8 cellular contexts compared by ENCODE assay signal in the genomic region with DNA sequence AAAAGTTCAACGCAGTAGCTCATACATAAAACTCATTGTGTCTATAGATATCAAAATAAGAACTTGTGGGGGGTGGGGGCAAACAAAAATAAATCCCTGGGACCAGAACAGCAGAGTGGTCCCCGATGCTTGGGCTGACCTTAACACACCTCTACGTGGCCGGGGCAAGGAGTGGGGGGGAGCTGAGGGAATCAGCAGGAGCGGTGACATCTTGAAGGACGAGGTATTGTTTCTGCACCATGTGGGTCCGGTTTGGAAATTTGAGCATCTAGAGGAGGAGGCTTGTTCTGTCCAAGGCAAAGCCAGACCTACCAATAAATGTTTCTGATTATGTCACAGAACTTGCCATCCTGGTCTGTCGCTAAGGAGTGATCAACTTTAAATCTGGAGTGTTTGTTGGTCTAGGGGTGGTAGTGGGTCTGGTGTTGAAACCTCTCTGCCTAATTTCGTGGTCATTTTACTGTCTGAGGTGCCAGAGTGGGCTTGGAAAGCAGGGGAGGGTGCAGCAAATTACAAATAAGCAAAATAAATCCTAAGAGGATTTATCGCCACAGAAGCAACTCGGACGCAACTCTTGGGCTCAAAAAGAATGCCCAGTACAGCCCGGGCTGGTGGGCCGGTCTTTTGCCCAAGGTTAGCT. TPM values are rescaled to one million over a fixed set of nuclear protein-coding genes. Genes with fewer than 3 reads are reported as not detected.
DNase-seq lines count a peak whose midpoint lies in the region; ATAC-seq, FAIRE-seq and TF ChIP-seq lines count a peak whose summit lies in the region.

No MANE protein-coding gene starts in this region.

- peak overlapping the region; percentile 14; the same call in 1 of the 2 replicates for H2BK5ac ChIP-seq in H1 (ENCODE audit: low read depth, low read length)

- no peak overlapping the region for H2BK15ac ChIP-seq in H1 (ENCODE audit: low read length)

- peaks cover 16% of the 10 kb centered on the region for H3K27me3 Mint-ChIP-seq in CD8-positive, alpha-beta T cell (ENCODE audit: low read depth)

- H3K4me1 ChIP-seq in CD8-positive, alpha-beta T cell (ENCODE audit: insufficient read depth, low read length): peaks cover 14% of the 10 kb centered on the region
- peaks cover 21% of the 10 kb centered on the region for H3K4me1 ChIP-seq in OCI-LY7 (ENCODE audit: insufficient read depth, low read length, poor library complexity, severe bottlenecking)
- H3K4me1 ChIP-seq in H1 (replicated peaks in 1 of 4; ENCODE audit: control insufficient read depth in 3 of 4, insufficient read depth in 4 of 4, low read length in 3 of 4): peaks cover 3 to 8% (median 4%) of the 10 kb centered on the region in 4 experiments; a peak in 4 of 7 replicates
- H3K4me1 ChIP-seq in neuron (ENCODE audit: insufficient read depth, low read length): peaks cover 28% of the 10 kb centered on the region

- no peak for DNase-seq in CD8-positive, alpha-beta T cell
- DNase-seq in OCI-LY7 (ENCODE audit: low spot score): no peak
- no peak for DNase-seq in H1 (ENCODE audit: low read depth in 1 of 2, low spot score in 2 of 2)
- DNase-seq in NCI-H2196 treated with DMSO at 0.1 percent for 48 hours (lab: John Stamatoyannopoulos, UW; ENCODE audit: unreplicated experiment): no peak
- DNase-seq in amygdala (lab: John Stamatoyannopoulos, UW): no peak

- H3K27ac ChIP-seq in CD8-positive, alpha-beta T cell (ENCODE audit: low read depth, low read length): no peak overlapping the region
- H3K27ac ChIP-seq in OCI-LY7 (ENCODE audit: low read depth, low read length, poor library complexity, severe bottlenecking) (no peak overlapping the region), H1 (ENCODE audit: low read depth, low read length) (no peak overlapping the region)

- no peak overlapping the region for H3K56ac ChIP-seq in H1 (replicated peaks; ENCODE audit: insufficient read length, low read depth, low read length)

- peak overlapping the region in 2 of 4 experiments; percentile 1 to 80; a peak in 5 of 7 replicates for H3K9ac ChIP-seq in H1 (replicated peaks in 1 of 4; ENCODE audit: extremely low read depth in 1 of 4, low read depth in 3 of 4, low read length in 3 of 4)

- H3K27me3 ChIP-seq in CD8-positive, alpha-beta T cell (ENCODE audit: insufficient read depth, low read length): no peaks in the 10 kb centered on the region
- H3K27me3 ChIP-seq in H1 (replicated peaks in 1 of 4; ENCODE audit: control insufficient read depth in 3 of 4, extremely low read depth in 1 of 4, insufficient read depth in 3 of 4, low read length in 3 of 4) (0 out of 7 replicates have a peak, but pooled peaks cover 0 to 11% (median 0%) of the 10 kb centered on the region in 4 experiments), neuron (ENCODE audit: insufficient read depth, low read length) (no peaks in the 10 kb centered on the region)

- peak overlapping the region; percentile 62 for H3K4me3 ChIP-seq in CD8-positive, alpha-beta T cell (ENCODE audit: low read depth, low read length)
- H3K4me3 ChIP-seq in OCI-LY7 (ENCODE audit: low read depth, low read length, poor library complexity, severe bottlenecking) (peak overlapping the region; percentile 83), H1 (ENCODE audit: extremely low read depth in 1 of 4, insufficient read depth in 2 of 4, low read depth in 3 of 4, low read length in 4 of 4) (peak overlapping the region; percentile 57 to 99 (median 82)), neuron (ENCODE audit: low read length) (peak overlapping the region; percentile 61)

- peaks cover 33% of the 10 kb centered on the region for H3K4me1 Mint-ChIP-seq in CD8-positive, alpha-beta T cell (ENCODE audit: low read depth)

- CTCF ChIA-PET in CD8-positive, alpha-beta T cell (lab: Charles Lee): interaction anchor here (1.1 kb wide), 2 partner anchors 10 to 101 kb away, joined by 3 read pairs; no protein-coding TSS in a partner anchor
- CTCF ChIA-PET in OCI-LY7 (lab: Charles Lee; ENCODE audit: unreplicated experiment): interaction anchor here (0.5 to 0.6 kb wide), 2 partner anchors 76 to 168 kb away, joined by 3 read pairs; no protein-coding TSS in a partner anchor
- CTCF ChIA-PET in H1 (lab: Charles Lee; ENCODE audit: partially characterized antibody): interaction anchor here (0.6 to 1.3 kb wide), 6 partner anchors 10 to 1008 kb away, joined by 3 to 5 read pairs (median 4); no protein-coding TSS in a partner anchor

- H4K20me1 ChIP-seq in OCI-LY7 (ENCODE audit: insufficient read depth, low read length) (peaks cover 22% of the 10 kb centered on the region; the same call in 1 of the 2 replicates), H1 (replicated peaks in 1 of 2; ENCODE audit: control insufficient read depth in 1 of 2, insufficient read depth in 2 of 2, low read length in 2 of 2) (peaks cover 15 to 16% of the 10 kb centered on the region in 2 experiments)

- peak overlapping the region; percentile 92 for H3K4me2 ChIP-seq in OCI-LY7 (ENCODE audit: low read length)
- peak overlapping the region; percentile 82 to 87 for H3K4me2 ChIP-seq in H1 (ENCODE audit: insufficient read depth in 1 of 2, low read depth in 2 of 2, low read length in 2 of 2)

- H2AFZ ChIP-seq in OCI-LY7 (ENCODE audit: low read length) (peak overlapping the region; percentile 45; the same call in 1 of the 2 replicates), H1 (ENCODE audit: low read length) (peak overlapping the region; percentile 70; the same call in 1 of the 2 replicates), neuron (ENCODE audit: low read depth, low read length) (peak overlapping the region; percentile 97)

- H3K79me2 ChIP-seq in OCI-LY7 (ENCODE audit: insufficient read depth, low read depth, low read length): no peaks in the 10 kb centered on the region
- H3K79me2 ChIP-seq in H1 (ENCODE audit: control insufficient read depth in 1 of 2, insufficient read depth in 2 of 2, low read length in 2 of 2): peaks cover 4 to 30% of the 10 kb centered on the region in 2 experiments; a peak in 3 of 4 replicates

- no peak overlapping the region for H2BK20ac ChIP-seq in H1 (ENCODE audit: low read length)

- H3K36me3 Mint-ChIP-seq in CD8-positive, alpha-beta T cell: peaks cover 2% of the 10 kb centered on the region

- H3K9me2 ChIP-seq in OCI-LY7 (ENCODE audit: insufficient read depth, low read length): no peaks in the 10 kb centered on the region

- TF ChIP-seq POLR2A in H1 (IDR thresholded peaks at IDR 0.05; ENCODE audit: control extremely low read depth in 1 of 2, low read depth in 2 of 2, low read length in 2 of 2): no peak

- H3K9me3 ChIP-seq in CD8-positive, alpha-beta T cell (ENCODE audit: low read length): no peaks in the 10 kb centered on the region
- H3K9me3 ChIP-seq in OCI-LY7 (ENCODE audit: low read length) (no peaks in the 10 kb centered on the region), H1 (ENCODE audit: insufficient read depth in 2 of 2, low read depth in 1 of 2, low read length in 1 of 2) (no peaks in the 10 kb centered on the region), neuron (ENCODE audit: low read length) (no peaks in the 10 kb centered on the region)

- H3K23ac ChIP-seq in H1 (ENCODE audit: insufficient read length): no peak overlapping the region

- no peak overlapping the region for H2AK5ac ChIP-seq in H1 (ENCODE audit: low read depth, low read length)

- H3K23me2 ChIP-seq in H1 (ENCODE audit: low read depth, low read length): peaks cover 15% of the 10 kb centered on the region; the same call in 1 of the 2 replicates

- H4K91ac ChIP-seq in H1 (replicated peaks; ENCODE audit: insufficient read length, low read length): peak overlapping the region; percentile 44

- H4K5ac ChIP-seq in H1 (ENCODE audit: insufficient read length, low read depth, low read length): no peak overlapping the region

- no peaks in the 10 kb centered on the region for H3K36me3 ChIP-seq in CD8-positive, alpha-beta T cell (ENCODE audit: insufficient read depth, low read length)
- H3K36me3 ChIP-seq in OCI-LY7 (ENCODE audit: insufficient read depth, low read length): no peaks in the 10 kb centered on the region
- no peaks in the 10 kb centered on the region for H3K36me3 ChIP-seq in H1 (ENCODE audit: control insufficient read depth in 2 of 4, insufficient read depth in 4 of 4, low read length in 3 of 4)
- no peaks in the 10 kb centered on the region for H3K36me3 ChIP-seq in neuron (ENCODE audit: insufficient read depth, low read length)

- ATAC-seq in CD8-positive, alpha-beta T cell: no peak
- ATAC-seq in GM19395 (IDR thresholded peaks at IDR 0.05; ENCODE audit: unreplicated experiment) (no peak), GM21447 (IDR thresholded peaks at IDR 0.05; ENCODE audit: unreplicated experiment) (no peak)

- no peak overlapping the region for H2BK12ac ChIP-seq in H1 (ENCODE audit: low read depth, low read length)

- H3K9me3 Mint-ChIP-seq in CD8-positive, alpha-beta T cell: no peaks in the 10 kb centered on the region

- FAIRE-seq in H1 (lab: Jason Lieb, UNC): no peak

- H3K27ac Mint-ChIP-seq in CD8-positive, alpha-beta T cell: peak overlapping the region; percentile 50

- no TSS peak for BruUV-seq in OCI-LY7 (replicated peaks; lab: Mats Ljungman, UMichigan)

- H3K79me1 ChIP-seq in H1 (ENCODE audit: low read depth, low read length): no peaks in the 10 kb centered on the region

- TF ChIP-seq EP300 in H1 (IDR thresholded peaks at IDR 0.05; ENCODE audit: borderline replicate concordance in 1 of 2, low read depth in 2 of 2, low read length in 2 of 2): no peak

- H3K4me3 Mint-ChIP-seq in CD8-positive, alpha-beta T cell: peak overlapping the region; percentile 85

- POLR2A ChIA-PET in CD8-positive, alpha-beta T cell (lab: Charles Lee): no interaction called here
- POLR2A ChIA-PET in OCI-LY7 (lab: Charles Lee) (interaction anchor here (0.6 to 1.1 kb wide), 7 partner anchors 9 to 300 kb away, joined by 3 to 8 read pairs (median 4); no protein-coding TSS in a partner anchor), H1 (lab: Charles Lee; ENCODE audit: partially characterized antibody) (interaction anchor here (1.1 to 1.5 kb wide), 5 partner anchors 9 to 85 kb away, joined by 3 read pairs; no protein-coding TSS in a partner anchor)

- no peak overlapping the region for H3K4ac ChIP-seq in H1 (replicated peaks; ENCODE audit: insufficient read length, low read depth, low read length)

- TF ChIP-seq CTCF in CD8-positive, alpha-beta T cell (IDR thresholded peaks at IDR 0.05): no peak
- no peak for TF ChIP-seq CTCF in OCI-LY7 (conservative IDR thresholded peaks at IDR 0.05; ENCODE audit: low read length)
- no peak for TF ChIP-seq CTCF in H1 (IDR thresholded peaks at IDR 0.05; ENCODE audit: control extremely low read depth in 1 of 3, insufficient read depth in 1 of 3, low read depth in 1 of 3, low read length in 3 of 3)

- no peak; a peak in 1 of 4 replicates for TF ChIP-seq RAD21 in H1 (IDR thresholded peaks at IDR 0.05 in 1 of 2, conservative IDR thresholded peaks at IDR 0.05 in 1 of 2; ENCODE audit: low read depth in 2 of 2, low read length in 2 of 2)

- no peak overlapping the region for H4K8ac ChIP-seq in H1 (ENCODE audit: extremely low read depth, insufficient read depth, low read length)

- peak overlapping the region; percentile 52; the same call in 1 of the 2 replicates for H3K18ac ChIP-seq in H1 (ENCODE audit: extremely low read depth, low read length)

- 24% methylated on average over 14 of the region's 14 CpGs; no CpG with 5 or more reads in 1 of the 2 experiments for WGBS in H1 (ENCODE audit: extremely low coverage in 1 of 2, insufficient coverage in 1 of 2, insufficient read length in 1 of 2, insufficient replicate concordance in 2 of 2, low coverage in 1 of 2, low lambda C conversion rate in 2 of 2, missing lambda C conversion rate in 1 of 2), 2 experiments

- H3K14ac ChIP-seq in H1 (ENCODE audit: insufficient read length): no peak overlapping the region

- no peak overlapping the region for H2BK120ac ChIP-seq in H1 (replicated peaks; ENCODE audit: low read depth, low read length)

- intact Hi-C loops in CD8-positive, alpha-beta T cell (cut with DNase I, micrococcal nuclease): loop anchor here (1.0 to 5.0 kb wide), 5 partner anchors 75 to 430 kb away; a partner anchor contains a TSS
- intact Hi-C loops in OCI-LY7 (cut with micrococcal nuclease; ENCODE audit: unreplicated experiment): loop anchor here (5.0 kb wide), 2 partner anchors 75 to 430 kb away; a partner anchor contains a TSS

RNA-seq across cellular contexts. Expression of a gene that starts 0.8 kb away (rescaled TPM):
- total RNA-seq in CD8-positive, alpha-beta T cell: 10 to 100 TPM; 24.1 to 25.8 TPM
- total RNA-seq in OCI-LY7 (2014; rRNA removed; shearing (Covaris generic)): 4.6 and 4.7 TPM in 2 replicates
- total RNA-seq in OCI-LY7 (2022): 6.5 and 8.4 TPM in 2 replicates
- total RNA-seq in H1 (2021; fragmentation: NEBNext Ultra II Directional; extraction: Animal tissue kit (Norgen Biotek cat#: 25700)): 42.9 and 48.6 TPM in 2 replicates
- 16.7 and 24.4 TPM in 2 replicates for polyA plus RNA-seq in H1 (2011; rRNA removed)
- 23.7 TPM for polyA plus RNA-seq in H1 (2011; cell fraction: cytosol; rRNA removed)
- polyA plus RNA-seq in H1 (2011; cell fraction: nucleus; rRNA removed): 33.0 TPM
- polyA plus RNA-seq in H1 (2012, experiment 1 of 2): 23.2 to 31.0 TPM (median 29.9 TPM) in 4 replicates
- 1.7 TPM for polyA plus RNA-seq in H1 (2012, experiment 2 of 2)
- polyA plus RNA-seq in H1 (2013, experiment 1 of 2): 24.0 TPM
- polyA plus RNA-seq in H1 (2013, experiment 2 of 2): 27.4 TPM
- 84.3 and 118 TPM in 2 replicates for polyA minus RNA-seq in H1 (2011; rRNA and poly(A)+ RNA removed)
- polyA minus RNA-seq in H1 (2011; cell fraction: cytosol; rRNA and poly(A)+ RNA removed): 33.5 TPM
- polyA minus RNA-seq in H1 (2011; cell fraction: nucleus; rRNA and poly(A)+ RNA removed): 76.8 TPM

Comparison
In these comparisons a context has a peak if more than half of its experiments do, and no peak if none do; other contexts are left out.
1. H2AFZ ChIP-seq: peak in every context shown above with its lines; median percentile 97 in neuron; 70 in H1; 45 in OCI-LY7.